11 cellular contexts compared by ENCODE assay signal in genomic region chr5:150522504-150523464, GRCh38. TPM values are rescaled to one million over a fixed set of nuclear protein-coding genes. Genes with fewer than 3 reads are reported as not detected.
DNase-seq lines count a peak whose midpoint lies in the region; ATAC-seq, FAIRE-seq and TF ChIP-seq lines count a peak whose summit lies in the region.
"Had no signal": no experiment of that assay in that cellular context is flagged by ENCODE, and none has a peak within 500 bp of the region (broad histone marks: within the 10 kb centered on the region; RNA-seq: fewer than 3 reads in every experiment).

No MANE protein-coding gene starts in this region.

- H3K9ac ChIP-seq in astrocyte (ENCODE audit: low read length): peak overlapping the region; percentile 34

- H3K9me3 ChIP-seq in astrocyte (ENCODE audit: insufficient read depth, low read depth, low read length) (no peaks in the 10 kb centered on the region), left lung (no peaks in the 10 kb centered on the region)
- H3K9me3 ChIP-seq: ovary had no signal

- peaks cover 10% of the 10 kb centered on the region for H3K36me3 Mint-ChIP-seq in astrocyte (ENCODE audit: low read depth, unreplicated experiment)
- H3K36me3 Mint-ChIP-seq in activated T-helper 1 cell treated with anti-CD3 and anti-CD28 coated beads, Interleukin-12 subunit alpha, Interleukin-12 subunit beta, Interleukin-2, Interleukin-4 antibody, amounts not matched to agents 30 ng/mL and 10 ng/mL and 1 ng/mL, durations not matched to agents 14 hours and 24 hours and 36 hours (ENCODE audit: low read depth): no peaks in the 10 kb centered on the region

- no peak for FAIRE-seq in astrocyte (lab: Jason Lieb, UNC)

- no peak for TF ChIP-seq CTCF in astrocyte (IDR thresholded peaks at IDR 0.05; ENCODE audit: insufficient read depth, low read depth, low read length)
- TF ChIP-seq CTCF in left lung (IDR thresholded peaks at IDR 0.05): no peak

- H3K36me3 ChIP-seq in astrocyte (ENCODE audit: insufficient read depth, low read length) (peaks cover 7% of the 10 kb centered on the region), left lung (peaks cover 0 to 44% of the 10 kb centered on the region in 2 donors)
- H3K36me3 ChIP-seq: ovary had no signal

- no peak overlapping the region for H3K27ac ChIP-seq in astrocyte (ENCODE audit: low read depth, low read length)
- peak overlapping the region; percentile 67 to 71 for H3K27ac ChIP-seq in left lung
- peak overlapping the region; percentile 87 for H3K27ac ChIP-seq in substantia nigra (ENCODE audit: low read depth, low read length, poor library complexity, severe bottlenecking)

- no peak overlapping the region for H2AFZ ChIP-seq in astrocyte (ENCODE audit: low read depth, low read length)

- ATAC-seq in left lung: peak; percentile 68
- no peak for ATAC-seq in GM19452 (IDR thresholded peaks at IDR 0.05; ENCODE audit: unreplicated experiment)

- H3K27ac Mint-ChIP-seq in astrocyte (ENCODE audit: unreplicated experiment): peak overlapping the region; percentile 75
- H3K27ac Mint-ChIP-seq in activated T-helper 1 cell treated with anti-CD3 and anti-CD28 coated beads, Interleukin-12 subunit alpha, Interleukin-12 subunit beta, Interleukin-2, Interleukin-4 antibody, amounts not matched to agents 30 ng/mL and 10 ng/mL and 1 ng/mL, durations not matched to agents 14 hours and 24 hours and 36 hours: no peak overlapping the region
- H3K27ac Mint-ChIP-seq: activated T-cell treated with anti-CD3 and anti-CD28 coated beads, Interleukin-2, amount 50 U/mL, for 24 hours had no signal

- H3K27me3 ChIP-seq in astrocyte (ENCODE audit: insufficient read depth, low read length) (no peaks in the 10 kb centered on the region), left lung (no peaks in the 10 kb centered on the region)
- H3K27me3 ChIP-seq: ovary had no signal

- H3K79me2 ChIP-seq in astrocyte (ENCODE audit: insufficient read depth, low read length): peaks cover 99% of the 10 kb centered on the region

- peak overlapping the region; percentile 27 for H3K4me2 ChIP-seq in astrocyte (ENCODE audit: low read length)

- H3K4me1 Mint-ChIP-seq in astrocyte (ENCODE audit: low read depth, unreplicated experiment): peaks cover 60% of the 10 kb centered on the region
- H3K4me1 Mint-ChIP-seq in activated T-helper 1 cell treated with anti-CD3 and anti-CD28 coated beads, Interleukin-12 subunit alpha, Interleukin-12 subunit beta, Interleukin-2, Interleukin-4 antibody, amounts not matched to agents 30 ng/mL and 10 ng/mL and 1 ng/mL, durations not matched to agents 14 hours and 24 hours and 36 hours (ENCODE audit: low read depth): no peaks in the 10 kb centered on the region

- H3K4me3 Mint-ChIP-seq in astrocyte (ENCODE audit: unreplicated experiment): peak overlapping the region; percentile 64
- H3K4me3 Mint-ChIP-seq in activated T-helper 1 cell treated with anti-CD3 and anti-CD28 coated beads, Interleukin-12 subunit alpha, Interleukin-12 subunit beta, Interleukin-2, Interleukin-4 antibody, amounts not matched to agents 30 ng/mL and 10 ng/mL and 1 ng/mL, durations not matched to agents 14 hours and 24 hours and 36 hours: no peak overlapping the region
- H3K4me3 Mint-ChIP-seq: activated T-cell treated with anti-CD3 and anti-CD28 coated beads, Interleukin-2, amount 50 U/mL, for 24 hours had no signal

- H3K4me1 ChIP-seq in astrocyte (ENCODE audit: insufficient read depth, low read length): peaks cover 34% of the 10 kb centered on the region
- peaks cover 23 to 79% of the 10 kb centered on the region in 2 donors for H3K4me1 ChIP-seq in left lung

- DNase-seq in HuH-7.5 (ENCODE audit: low spot score) (peak; percentile 83), astrocyte (ENCODE audit: low read depth) (no peak), left lung (peak in 1 of 2 donors; percentile 57), substantia nigra (lab: John Stamatoyannopoulos, UW) (peak in 22 of 49 donors; percentile 34 to 72 (median 46)), NCI-H2227 treated with DMSO at 0.1 percent for 48 hours (lab: John Stamatoyannopoulos, UW) (no peak)
- DNase-seq in activated T-helper 1 cell treated with anti-CD3 and anti-CD28 coated beads, Interleukin-12 subunit alpha, Interleukin-12 subunit beta, Interleukin-2, Interleukin-4 antibody, amounts not matched to agents 30 ng/mL and 10 ng/mL and 1 ng/mL, durations not matched to agents 14 hours and 24 hours and 36 hours (ENCODE audit: low spot score): no peak
- no peak for DNase-seq in activated CD8-positive, alpha-beta memory T cell treated with anti-CD3 and anti-CD28 coated beads for 24 hours
- DNase-seq: activated T-cell treated with anti-CD3 and anti-CD28 coated beads, Interleukin-2, amount 50 U/mL, for 24 hours; T1000 had no signal

- no peaks in the 10 kb centered on the region for H3K9me3 Mint-ChIP-seq in astrocyte (ENCODE audit: unreplicated experiment)
- H3K9me3 Mint-ChIP-seq in activated T-helper 1 cell treated with anti-CD3 and anti-CD28 coated beads, Interleukin-12 subunit alpha, Interleukin-12 subunit beta, Interleukin-2, Interleukin-4 antibody, amounts not matched to agents 30 ng/mL and 10 ng/mL and 1 ng/mL, durations not matched to agents 14 hours and 24 hours and 36 hours: no peaks in the 10 kb centered on the region
- H3K9me3 Mint-ChIP-seq: activated T-cell treated with anti-CD3 and anti-CD28 coated beads, Interleukin-2, amount 50 U/mL, for 24 hours had no signal

- peaks cover 91% of the 10 kb centered on the region for H4K20me1 ChIP-seq in astrocyte (ENCODE audit: insufficient read depth, low read length)

- H3K4me3 ChIP-seq in astrocyte (ENCODE audit: insufficient read depth, low read depth, low read length) (no peak overlapping the region), left lung (no peak overlapping the region)
- H3K4me3 ChIP-seq: ovary had no signal

- H3K27me3 Mint-ChIP-seq in astrocyte (ENCODE audit: low read depth, unreplicated experiment): no peaks in the 10 kb centered on the region
- no peaks in the 10 kb centered on the region for H3K27me3 Mint-ChIP-seq in activated T-helper 1 cell treated with anti-CD3 and anti-CD28 coated beads, Interleukin-12 subunit alpha, Interleukin-12 subunit beta, Interleukin-2, Interleukin-4 antibody, amounts not matched to agents 30 ng/mL and 10 ng/mL and 1 ng/mL, durations not matched to agents 14 hours and 24 hours and 36 hours (ENCODE audit: insufficient read depth)
- H3K27me3 Mint-ChIP-seq: activated T-cell treated with anti-CD3 and anti-CD28 coated beads, Interleukin-2, amount 50 U/mL, for 24 hours had no signal

- intact Hi-C loops in left lung (cut with DNase I): loop anchor here in 1 of 2 donors (10.0 kb wide), 1 partner anchor 58 kb away; no protein-coding TSS in a partner anchor
- intact Hi-C loops in activated T-helper 1 cell treated with anti-CD3 and anti-CD28 coated beads, Interleukin-12 subunit alpha, Interleukin-12 subunit beta, Interleukin-2, Interleukin-4 antibody, amounts not matched to agents 30 ng/mL and 10 ng/mL and 1 ng/mL, durations not matched to agents 14 hours and 24 hours and 36 hours (cut with micrococcal nuclease): loop anchor here (1.0 kb wide), 1 partner anchor 63 kb away; no protein-coding TSS in a partner anchor

RNA-seq across cellular contexts. Expression of gene NDST1, which starts 14.9 kb away (rescaled TPM):
- total RNA-seq in astrocyte: 293 and 321 TPM in 2 replicates
- 100 to 1,000 TPM in 1 of 2 donors, 10 to 100 TPM in 1; 89.3 to 100 TPM for total RNA-seq in left lung
- total RNA-seq in activated T-helper 1 cell treated with anti-CD3 and anti-CD28 coated beads, Interleukin-12 subunit alpha, Interleukin-12 subunit beta, Interleukin-2, Interleukin-4 antibody, amounts not matched to agents 30 ng/mL and 10 ng/mL and 1 ng/mL, durations not matched to agents 14 hours and 24 hours and 36 hours: 2.8 and 3.9 TPM in 2 replicates

Comparison
In these comparisons a context has a peak if more than half of its experiments do, and no peak if none do; other contexts are left out.
1. RNA of gene NDST1, which starts 14.9 kb away (total RNA-seq): 293 to 321 TPM in astrocyte and 89.3 to 100 TPM in left lung; 2.8 to 3.9 TPM in activated T-helper 1 cell treated with anti-CD3 and anti-CD28 coated beads, Interleukin-12 subunit alpha, Interleukin-12 subunit beta, Interleukin-2, Interleukin-4 antibody, amounts not matched to agents 30 ng/mL and 10 ng/mL and 1 ng/mL, durations not matched to agents 14 hours and 24 hours and 36 hours; every median in the first group is over 10 times any median in the second.